23 cellular contexts compared by ENCODE assay signal in the genomic region with DNA sequence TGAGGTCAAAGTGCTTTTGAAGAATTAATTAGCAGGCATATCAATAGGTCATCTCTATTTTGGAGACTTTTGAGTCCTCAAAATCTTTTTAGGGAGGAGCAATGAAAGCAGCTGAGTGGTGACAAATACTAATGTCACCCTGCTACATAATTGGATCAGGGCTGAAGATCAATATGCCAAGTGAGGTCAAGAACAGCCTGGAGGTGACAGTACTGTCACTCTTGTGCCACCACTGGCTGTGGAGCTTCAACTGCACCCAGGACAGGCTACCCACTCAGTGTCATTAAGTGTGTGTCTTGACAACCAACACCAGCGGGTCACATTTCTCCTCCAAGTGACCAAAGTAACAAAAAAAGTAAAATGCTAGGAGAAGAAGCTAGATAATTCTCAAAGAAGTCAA.
DNase-seq lines count a peak whose midpoint lies in the region; ATAC-seq, FAIRE-seq and TF ChIP-seq lines count a peak whose summit lies in the region.
"Had no signal": no experiment of that assay in that cellular context is flagged by ENCODE, and none has a peak within 500 bp of the region (broad histone marks: within the 10 kb centered on the region; RNA-seq: fewer than 3 reads in every experiment).

No MANE protein-coding gene starts in this region.

- DNase-seq in H54 (ENCODE audit: insufficient read length, low spot score) (no peak), NCI-H82 treated with DMSO at 0.1 percent for 48 hours (lab: John Stamatoyannopoulos, UW; ENCODE audit: unreplicated experiment) (peak; percentile 40), left lobe of liver (ENCODE audit: low spot score) (no peak), right lobe of liver (no peak), mammary epithelial cell (no peak)
- DNase-seq in activated T-cell treated with anti-CD3 and anti-CD28 coated beads, Interleukin-2, amount 50 U/mL, for 72 hours = no peak
- DNase-seq: AML-193; Caco-2; Calu3; CD4-positive, alpha-beta T cell; CD8-positive, alpha-beta T cell; GF-D8 had no signal

- peak; percentile 65 for ATAC-seq in left lobe of liver
- peak; percentile 45 to 77 (median 64) for ATAC-seq in right lobe of liver
- no peak for ATAC-seq in HG02938 (IDR thresholded peaks at IDR 0.05; ENCODE audit: unreplicated experiment)
- no peak for ATAC-seq in SK-N-SH treated with all-trans-retinoic acid at 6 μM for 48 hours
- ATAC-seq in activated T-cell treated with anti-CD3 and anti-CD28 coated beads, Interleukin-2, amount 50 U/mL, for 72 hours (replicated peaks in 1 of 2) = no peak
- ATAC-seq: A549; CD8-positive, alpha-beta T cell had no signal

- H3K9me3 Mint-ChIP-seq in activated T-cell treated with anti-CD3 and anti-CD28 coated beads, Interleukin-2, amount 50 U/mL, for 72 hours = no peaks in the 10 kb centered on the region
- H3K9me3 Mint-ChIP-seq: CD4-positive, alpha-beta T cell; CD8-positive, alpha-beta T cell had no signal

- H4K20me1 ChIP-seq in mammary epithelial cell (ENCODE audit: insufficient read depth, low read length) = no peaks in the 10 kb centered on the region

- H3K9me3 ChIP-seq in right lobe of liver (no peaks in the 10 kb centered on the region), mammary epithelial cell (replicated peaks; ENCODE audit: insufficient read depth, low read length) (no peaks in the 10 kb centered on the region)
- H3K9me3 ChIP-seq: A549; BLaER1 treated with 17β-estradiol and CSF1 and Interleukin-3, amounts not matched to agents 10 nM and 100 nM; Caco-2 had no signal

- no peak overlapping the region for H3K4me3 Mint-ChIP-seq in activated T-cell treated with anti-CD3 and anti-CD28 coated beads, Interleukin-2, amount 50 U/mL, for 72 hours
- H3K4me3 Mint-ChIP-seq: B cell; CD4-positive, alpha-beta T cell; CD8-positive, alpha-beta T cell had no signal

- in situ Hi-C loops in mammary epithelial cell (cut with MboI; ENCODE audit: low sequenced_read_pairs in 2 of 2) = no loop called here

- H2AFZ ChIP-seq in mammary epithelial cell (ENCODE audit: low read depth, low read length) = no peak overlapping the region

- H3K4me3 ChIP-seq in right lobe of liver = no peak overlapping the region
- no peak overlapping the region for H3K4me3 ChIP-seq in mammary epithelial cell (replicated peaks in 1 of 3; ENCODE audit: insufficient read depth in 1 of 3, low read depth in 2 of 3, low read length in 3 of 3)
- H3K4me3 ChIP-seq: A549; BLaER1 treated with 17β-estradiol and CSF1 and Interleukin-3, amounts not matched to agents 10 nM and 100 nM had no signal

- no peaks in the 10 kb centered on the region for H3K27me3 Mint-ChIP-seq in activated T-cell treated with anti-CD3 and anti-CD28 coated beads, Interleukin-2, amount 50 U/mL, for 72 hours (ENCODE audit: low read depth)
- H3K27me3 Mint-ChIP-seq: CD4-positive, alpha-beta T cell had no signal

- H3K4me2 ChIP-seq in mammary epithelial cell (ENCODE audit: insufficient read depth, low read depth, low read length) = no peak overlapping the region
- H3K4me2 ChIP-seq: A549; BLaER1 treated with 17β-estradiol and CSF1 and Interleukin-3, amounts not matched to agents 10 nM and 100 nM had no signal

- TF ChIP-seq CTCF in right lobe of liver (IDR thresholded peaks at IDR 0.05) (no peak), mammary epithelial cell (conservative IDR thresholded peaks at IDR 0.05 in 1 of 2, IDR thresholded peaks at IDR 0.05 in 1 of 2; ENCODE audit: extremely low read depth in 1 of 2, insufficient read depth in 1 of 2, low read depth in 1 of 2, low read length in 2 of 2) (no peak)

- no CpG with 5 or more reads among the region's 1 CpG for WGBS in right lobe of liver (ENCODE audit: insufficient coverage, low coverage, low lambda C conversion rate, missing lambda C conversion rate)
- WGBS in mammary epithelial cell (ENCODE audit: low coverage, missing lambda C conversion rate) = 100% methylated on average over 1 of the region's 1 CpG

- dilution Hi-C loops in mammary epithelial cell (cut with HindIII; ENCODE audit: low sequenced_read_pairs) = no loop called here

- H3K27ac ChIP-seq in right lobe of liver (no peak overlapping the region), mammary epithelial cell (ENCODE audit: insufficient read depth, low read depth, low read length) (no peak overlapping the region)
- H3K27ac ChIP-seq: 22Rv1; A549; BLaER1 treated with 17β-estradiol and CSF1 and Interleukin-3, amounts not matched to agents 10 nM and 100 nM; C4-2B had no signal

- FAIRE-seq in H54 (lab: Jason Lieb, UNC) = peak; percentile 6
- FAIRE-seq: A549, D721Med, G401.6, GM12891, GM19239 had no signal

- peaks cover 3% of the 10 kb centered on the region for H3K79me2 ChIP-seq in mammary epithelial cell (ENCODE audit: insufficient read depth, low read length)

- intact Hi-C loops in right lobe of liver (cut with DNase I) = no loop called here
- intact Hi-C loops in mammary epithelial cell (cut with micrococcal nuclease) = no loop called here

- H3K27me3 ChIP-seq in right lobe of liver (no peaks in the 10 kb centered on the region), mammary epithelial cell (ENCODE audit: insufficient read depth, low read length) (no peaks in the 10 kb centered on the region)
- H3K27me3 ChIP-seq: BLaER1 treated with 17β-estradiol and CSF1 and Interleukin-3, amounts not matched to agents 10 nM and 100 nM had no signal

- H3K27ac Mint-ChIP-seq in activated T-cell treated with anti-CD3 and anti-CD28 coated beads, Interleukin-2, amount 50 U/mL, for 72 hours = no peak overlapping the region
- H3K27ac Mint-ChIP-seq: B cell; CD4-positive, alpha-beta T cell; CD8-positive, alpha-beta T cell had no signal

- CTCF ChIA-PET in mammary epithelial cell (lab: Charles Lee; ENCODE audit: low non-redundant PET) = no interaction called here

- no peaks in the 10 kb centered on the region for H3K36me3 ChIP-seq in right lobe of liver
- no peaks in the 10 kb centered on the region for H3K36me3 ChIP-seq in mammary epithelial cell (ENCODE audit: insufficient read depth, low read length)

- no peaks in the 10 kb centered on the region for H3K36me3 Mint-ChIP-seq in activated T-cell treated with anti-CD3 and anti-CD28 coated beads, Interleukin-2, amount 50 U/mL, for 72 hours (ENCODE audit: insufficient read depth in 2 of 2)
- H3K36me3 Mint-ChIP-seq: CD8-positive, alpha-beta T cell had no signal

- peaks cover 0 to 5% (median 0%) of the 10 kb centered on the region in 4 donors for H3K4me1 ChIP-seq in right lobe of liver
- H3K4me1 ChIP-seq in mammary epithelial cell (ENCODE audit: insufficient read depth, low read length) = no peaks in the 10 kb centered on the region
- H3K4me1 ChIP-seq: Caco-2 had no signal

- TF ChIP-seq POLR2A in H54 (IDR thresholded peaks at IDR 0.05; ENCODE audit: low read depth, low read length) (no peak), right lobe of liver (IDR thresholded peaks at IDR 0.05) (no peak)

- no peak overlapping the region for H3K9ac ChIP-seq in mammary epithelial cell (ENCODE audit: insufficient read depth, low read length)
- H3K9ac ChIP-seq: BLaER1 treated with 17β-estradiol and CSF1 and Interleukin-3, amounts not matched to agents 10 nM and 100 nM had no signal

- H3K4me1 Mint-ChIP-seq in activated T-cell treated with anti-CD3 and anti-CD28 coated beads, Interleukin-2, amount 50 U/mL, for 72 hours (ENCODE audit: low read depth) = no peaks in the 10 kb centered on the region
- H3K4me1 Mint-ChIP-seq: B cell had no signal

- BruUV-seq in mammary epithelial cell (replicated peaks; lab: Mats Ljungman, UMichigan) = no TSS peak

TF ChIP-seq in SK-N-SH treated with all-trans-retinoic acid at 6 μM for 48 hours, 23 proteins besides CTCF, POLR2A, EP300 and RAD21:
- no peak for TF ChIP-seq TOX (CRISPR knock-in tag; IDR thresholded peaks at IDR 0.05; ENCODE audit: borderline replicate concordance)
- no peak for TF ChIP-seq PPARA (CRISPR knock-in tag; IDR thresholded peaks at IDR 0.05; ENCODE audit: borderline replicate concordance)
- TF ChIP-seq ZFP30 (CRISPR knock-in tag; IDR thresholded peaks at IDR 0.05) = no peak
TF ChIP-seq in SK-N-SH treated with all-trans-retinoic acid at 6 μM for 48 hours: peak in this region for 0.

Comparison
In these comparisons a context has a peak if more than half of its experiments do, and no peak if none do; other contexts are left out.
1. ATAC-seq: peak in left lobe of liver (single experiment) and right lobe of liver (4 of 4); none in HG02938 (single experiment), SK-N-SH treated with all-trans-retinoic acid at 6 μM for 48 hours (single experiment) and activated T-cell treated with anti-CD3 and anti-CD28 coated beads, Interleukin-2, amount 50 U/mL, for 72 hours (0 of 2).